29 cellular contexts compared by ENCODE assay signal in genomic region chr3:185857208-185857607, GRCh38.
"Had no signal": no experiment of that assay in that cellular context is flagged by ENCODE, and none has a peak within 500 bp of the region (broad histone marks: within the 10 kb centered on the region; RNA-seq: fewer than 3 reads in every experiment).

No MANE protein-coding gene starts in this region.

- H3K36me3 ChIP-seq: ascending aorta, cardiac muscle cell had no signal

- H3K4me3 ChIP-seq: ascending aorta, cardiac muscle cell had no signal

- DNase-seq: activated B cell treated with CpG ODN at 0.5 μM for 24 hours; activated CD4-positive, alpha-beta memory T cell treated with anti-CD3 and anti-CD28 coated beads for 36 hours; activated CD4-positive, alpha-beta T cell treated with anti-CD3 and anti-CD28 coated beads for 4 hours; activated CD4-positive, alpha-beta T cell treated with anti-CD3 and anti-CD28 coated beads, Interleukin-2, amount 10 ng/mL, durations not matched to agents 24 days and 14 days; activated CD4-positive, alpha-beta T cell treated with anti-CD3 and anti-CD28 coated beads, Interleukin-2, amount 50 U/mL, for 1 hour; activated CD4-positive, alpha-beta T cell treated with anti-CD3 and anti-CD28 coated beads, Interleukin-2, amount 50 U/mL, for 4 hours; activated CD4-positive, CD25-positive, alpha-beta regulatory T cell treated with anti-CD3 and anti-CD28 coated beads, Interleukin-2, amount 50 U/mL, for 72 hours; activated CD8-positive, alpha-beta memory T cell treated with anti-CD3 and anti-CD28 coated beads, Interleukin-2, amount 50 U/mL, for 4 hours; activated CD8-positive, alpha-beta T cell treated with anti-CD3 and anti-CD28 coated beads for 36 hours; activated effector memory CD4-positive, alpha-beta T cell treated with Interleukin-2 at 50 U/mL for 16 hours; activated gamma-delta T cell; activated naive CD4-positive, alpha-beta T cell treated with anti-CD3 and anti-CD28 coated beads, Interleukin-2, amount 10 ng/mL, durations not matched to agents 7 days and 5 days; activated naive CD4-positive, alpha-beta T cell treated with Interleukin-2 at 50 U/mL for 16 hours; activated naive CD8-positive, alpha-beta T cell treated with anti-CD3 and anti-CD28 coated beads, Interleukin-2, amount 10 ng/mL, durations not matched to agents 7 days and 5 days; activated naive CD8-positive, alpha-beta T cell treated with anti-CD3 and anti-CD28 coated beads, Interleukin-2, amount 50 U/mL, for 24 hours; activated T-cell treated with anti-CD3 and anti-CD28 coated beads, Interleukin-2, amount 50 U/mL, for 24 hours; activated T-cell treated with anti-CD3 and anti-CD28 coated beads, Interleukin-2, amount 50 U/mL, for 48 hours; amygdala; anterior cingulate cortex; caudate nucleus; cerebellar nuclear complex; T-helper 1 cell; T-helper 2 cell; T-helper 9 cell had no signal

- H3K27me3 ChIP-seq: ascending aorta, cardiac muscle cell had no signal

- H3K27ac ChIP-seq: ascending aorta, cardiac muscle cell, VCaP had no signal

- FAIRE-seq: bronchial epithelial cell, TTC549 had no signal

- ATAC-seq: activated CD8-positive, alpha-beta T cell treated with anti-CD3 and anti-CD28 coated beads for 36 hours; activated naive CD8-positive, alpha-beta T cell treated with anti-CD3 and anti-CD28 coated beads, Interleukin-2, amount 50 U/mL, for 24 hours had no signal

- H3K4me1 ChIP-seq: ascending aorta had no signal
